8 cellular contexts compared by ENCODE assay signal in the genomic region with DNA sequence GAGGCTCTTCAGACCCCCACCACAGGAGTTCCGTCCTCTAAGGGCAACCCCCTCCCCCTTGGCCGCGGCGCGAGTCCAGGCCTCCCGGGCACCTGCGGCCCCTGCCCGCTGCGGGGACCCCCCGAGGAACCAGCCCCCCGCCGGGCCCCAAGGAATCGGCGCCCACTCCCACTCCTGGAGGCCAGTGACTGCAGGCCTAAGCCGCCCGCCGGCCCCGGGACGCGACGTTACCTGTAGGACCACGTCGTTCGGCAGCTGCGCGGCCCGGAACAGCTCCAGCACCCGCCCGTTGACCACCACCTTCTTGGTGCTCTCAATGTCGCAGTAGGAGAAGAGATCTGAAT. TPM values are rescaled to one million over a fixed set of nuclear protein-coding genes. Genes with fewer than 3 reads are reported as not detected.
A peak's percentile ranks its signal among the peaks of the same experiment; 100 is the strongest.
DNase-seq lines count a peak whose midpoint lies in the region; ATAC-seq and TF ChIP-seq lines count a peak whose summit lies in the region.

No MANE protein-coding gene starts in this region.

- peak overlapping the region; percentile 74 for H3K9ac ChIP-seq in rectal smooth muscle tissue (ENCODE audit: low read length)

- H3K4me1 Mint-ChIP-seq in activated naive CD4-positive, alpha-beta T cell treated with anti-CD3 and anti-CD28 coated beads for 36 hours (ENCODE audit: low read depth), result peaks cover 4% of the 10 kb centered on the region
- peaks cover 23% of the 10 kb centered on the region for H3K4me1 Mint-ChIP-seq in T-helper 17 cell
- H3K4me1 Mint-ChIP-seq in glutamatergic neuron (ENCODE audit: low read depth, unreplicated experiment), result peaks cover 6% of the 10 kb centered on the region

- H3K27me3 Mint-ChIP-seq in activated naive CD4-positive, alpha-beta T cell treated with anti-CD3 and anti-CD28 coated beads for 36 hours (ENCODE audit: low read depth), result no peaks in the 10 kb centered on the region
- H3K27me3 Mint-ChIP-seq in T-helper 17 cell (no peaks in the 10 kb centered on the region), glutamatergic neuron (ENCODE audit: unreplicated experiment) (peaks cover 2% of the 10 kb centered on the region)

- no peaks in the 10 kb centered on the region for H3K36me3 Mint-ChIP-seq in activated naive CD4-positive, alpha-beta T cell treated with anti-CD3 and anti-CD28 coated beads for 36 hours (ENCODE audit: low read depth)
- H3K36me3 Mint-ChIP-seq in T-helper 17 cell (ENCODE audit: low read depth) (no peaks in the 10 kb centered on the region), glutamatergic neuron (ENCODE audit: unreplicated experiment) (no peaks in the 10 kb centered on the region)

- H3K36me3 ChIP-seq in rectal smooth muscle tissue (ENCODE audit: control insufficient read depth, insufficient read depth, low read length), result no peaks in the 10 kb centered on the region

- H3K9me3 Mint-ChIP-seq in activated naive CD4-positive, alpha-beta T cell treated with anti-CD3 and anti-CD28 coated beads for 36 hours, result no peaks in the 10 kb centered on the region
- peaks cover 9% of the 10 kb centered on the region for H3K9me3 Mint-ChIP-seq in glutamatergic neuron (ENCODE audit: unreplicated experiment)

- intact Hi-C loops in activated naive CD4-positive, alpha-beta T cell treated with anti-CD3 and anti-CD28 coated beads for 36 hours (cut with micrococcal nuclease), result loop anchor here (2.0 to 10.0 kb wide), 6 partner anchors 40 to 872 kb away; no protein-coding TSS in a partner anchor

- H3K27me3 ChIP-seq in rectal smooth muscle tissue (ENCODE audit: control insufficient read depth, insufficient read depth, low read length), result no peaks in the 10 kb centered on the region

- ATAC-seq in T-helper 17 cell, result no peak
- no peak for ATAC-seq in GM18858 (IDR thresholded peaks at IDR 0.05; ENCODE audit: unreplicated experiment)

- peak overlapping the region; percentile 90 for H3K4me3 ChIP-seq in rectal smooth muscle tissue (ENCODE audit: low read length)

- CTCF ChIA-PET in activated naive CD4-positive, alpha-beta T cell treated with anti-CD3 and anti-CD28 coated beads for 36 hours (lab: Charles Lee), result interaction anchor here (1.1 to 5.7 kb wide), 5 partner anchors 13 to 377 kb away, joined by 3 to 40 read pairs (median 5); no protein-coding TSS in a partner anchor

- H3K4me3 Mint-ChIP-seq in activated naive CD4-positive, alpha-beta T cell treated with anti-CD3 and anti-CD28 coated beads for 36 hours, result peak overlapping the region; percentile 69
- H3K4me3 Mint-ChIP-seq in T-helper 17 cell, result peak overlapping the region; percentile 97
- H3K4me3 Mint-ChIP-seq in glutamatergic neuron (ENCODE audit: unreplicated experiment), result peak overlapping the region; percentile 82

- no peaks in the 10 kb centered on the region for H3K9me3 ChIP-seq in T-helper 17 cell (ENCODE audit: control insufficient read depth, low read length, poor library complexity, severe bottlenecking)

- no peak for DNase-seq in activated naive CD4-positive, alpha-beta T cell treated with anti-CD3 and anti-CD28 coated beads for 36 hours
- no peak for DNase-seq in activated naive CD4-positive, alpha-beta T cell treated with anti-CD3 and anti-CD28 coated beads, Interleukin-2, amount 50 U/mL, for 16 hours
- DNase-seq in T-helper 17 cell, result peak; percentile 3 to 12 (median 10)
- peak; percentile 47 for DNase-seq in glutamatergic neuron
- DNase-seq in OCI-M2 (lab: John Stamatoyannopoulos, UW; ENCODE audit: unreplicated experiment), result no peak
- DNase-seq in COR-L47 (lab: John Stamatoyannopoulos, UW), result no peak

- peak overlapping the region; percentile 89 for H3K27ac ChIP-seq in rectal smooth muscle tissue (ENCODE audit: low read depth, low read length)

- no peak for TF ChIP-seq CTCF in glutamatergic neuron (IDR thresholded peaks at IDR 0.05; ENCODE audit: partially characterized antibody, unreplicated experiment)

- H3K4me1 ChIP-seq in rectal smooth muscle tissue (ENCODE audit: control insufficient read depth, insufficient read depth, low read length), result peaks cover 10% of the 10 kb centered on the region

- H3K27ac Mint-ChIP-seq in activated naive CD4-positive, alpha-beta T cell treated with anti-CD3 and anti-CD28 coated beads for 36 hours, result peak overlapping the region; percentile 37
- H3K27ac Mint-ChIP-seq in T-helper 17 cell, result no peak overlapping the region
- H3K27ac Mint-ChIP-seq in glutamatergic neuron (ENCODE audit: unreplicated experiment), result peak overlapping the region; percentile 69

RNA-seq across cellular contexts. Expression of a gene that starts 0.8 kb away (rescaled TPM):
- 10 to 100 TPM; 25.8 to 28.8 TPM for total RNA-seq in activated naive CD4-positive, alpha-beta T cell treated with anti-CD3 and anti-CD28 coated beads for 36 hours
- total RNA-seq in T-helper 17 cell (10 to 100 TPM; 73.4 to 88.6 TPM), glutamatergic neuron (ENCODE audit: unreplicated experiment) (103 TPM)

RNA-seq across cellular contexts. Expression of a gene that starts 41.3 kb away (rescaled TPM):
- total RNA-seq in activated naive CD4-positive, alpha-beta T cell treated with anti-CD3 and anti-CD28 coated beads for 36 hours, result 100 to 1,000 TPM; 185 to 190 TPM
- total RNA-seq in T-helper 17 cell, result 10 to 100 TPM; 46.0 to 64.4 TPM
- 33.2 TPM for total RNA-seq in glutamatergic neuron (ENCODE audit: unreplicated experiment)

Comparison
In these comparisons a context has a peak if more than half of its experiments do, and no peak if none do; other contexts are left out.
1. DNase-seq: peak in T-helper 17 cell (3 of 3) and glutamatergic neuron (single experiment); none in activated naive CD4-positive, alpha-beta T cell treated with anti-CD3 and anti-CD28 coated beads for 36 hours (single experiment), activated naive CD4-positive, alpha-beta T cell treated with anti-CD3 and anti-CD28 coated beads, Interleukin-2, amount 50 U/mL, for 16 hours (single experiment), OCI-M2 (single experiment) and COR-L47 (single experiment).
2. Peak in every context shown above with its lines, with median percentiles within 50 percentile points of each other: H3K4me3 Mint-ChIP-seq.